Comparison of ENCODE assay signal across 18 cellular contexts in genomic region chr3:10187944-10188343, GRCh38. TPM values are rescaled to one million over a fixed set of nuclear protein-coding genes. Genes with fewer than 3 reads are reported as not detected.
DNase-seq lines count a peak whose midpoint lies in the region; ATAC-seq and TF ChIP-seq lines count a peak whose summit lies in the region.
"Had no signal": no experiment of that assay in that cellular context is flagged by ENCODE, and none has a peak within 500 bp of the region (broad histone marks: within the 10 kb centered on the region; RNA-seq: fewer than 3 reads in every experiment).

No MANE protein-coding gene starts in this region.

- TF ChIP-seq CTCF in WERI-Rb-1 (IDR thresholded peaks at IDR 0.05; ENCODE audit: low read depth, low read length), result no peak
- no peak for TF ChIP-seq CTCF in upper lobe of left lung (IDR thresholded peaks at IDR 0.05)
- TF ChIP-seq CTCF in left ventricle myocardium inferior (IDR thresholded peaks at IDR 0.05; ENCODE audit: borderline replicate concordance), result no peak

- TF ChIP-seq EP300 in upper lobe of left lung (IDR thresholded peaks at IDR 0.05), result no peak

- WGBS in upper lobe of left lung, 2 donors, result 83 to 86% methylated on average over 2 of the region's 2 CpGs

- ATAC-seq in activated naive CD4-positive, alpha-beta T cell treated with anti-CD3 and anti-CD28 coated beads, Interleukin-2, amount 50 U/mL, for 72 hours, result no peak
- ATAC-seq in upper lobe of left lung (ENCODE audit: low FRiP score in 2 of 2), result no peak
- ATAC-seq: mucosa of descending colon, right cardiac atrium, Right ventricle myocardium inferior had no signal

- H3K27ac ChIP-seq in WERI-Rb-1 (peak overlapping the region; percentile 43), layer of hippocampus (ENCODE audit: low read depth, low read length) (peak overlapping the region; percentile 84), upper lobe of left lung (peak overlapping the region; percentile 80 to 91 (median 86)), left ventricle myocardium inferior (replicated peaks) (no peak overlapping the region)

- H3K27me3 ChIP-seq in WERI-Rb-1 (ENCODE audit: insufficient read depth, low read depth, severe bottlenecking) (no peaks in the 10 kb centered on the region), layer of hippocampus (ENCODE audit: control insufficient read depth, insufficient read depth, low read length) (no peaks in the 10 kb centered on the region), upper lobe of left lung (no peaks in the 10 kb centered on the region), left ventricle myocardium inferior (ENCODE audit: low read depth) (no peaks in the 10 kb centered on the region)
- H3K27me3 ChIP-seq: tibial artery had no signal

- CTCF ChIA-PET in activated naive CD4-positive, alpha-beta T cell treated with anti-CD3 and anti-CD28 coated beads, Interleukin-2, amount 10 ng/mL, durations not matched to agents 7 days and 5 days (lab: Charles Lee), result interaction anchor here (1.0 to 3.0 kb wide), 3 partner anchors 11 to 36 kb away, joined by 3 to 9 read pairs (median 5); no protein-coding TSS in a partner anchor

- no peak overlapping the region for H3K4me3 ChIP-seq in WERI-Rb-1 (ENCODE audit: low read depth, low read length)
- no peak overlapping the region for H3K4me3 ChIP-seq in upper lobe of left lung
- H3K4me3 ChIP-seq in left ventricle myocardium inferior, result no peak overlapping the region
- H3K4me3 ChIP-seq: mucosa of descending colon, tibial artery had no signal

- H3K4me1 Mint-ChIP-seq in activated naive CD4-positive, alpha-beta T cell treated with anti-CD3 and anti-CD28 coated beads, Interleukin-2, amount 10 ng/mL, durations not matched to agents 7 days and 5 days, result peaks cover 76% of the 10 kb centered on the region

- no peak for DNase-seq in activated naive CD4-positive, alpha-beta T cell treated with anti-CD3 and anti-CD28 coated beads, Interleukin-2, amount 10 ng/mL, durations not matched to agents 7 days and 5 days
- no peak for DNase-seq in activated naive CD4-positive, alpha-beta T cell treated with anti-CD3 and anti-CD28 coated beads, Interleukin-2, amount 50 U/mL, for 72 hours (ENCODE audit: low spot score in 2 of 2)
- peak; percentile 68 for DNase-seq in WERI-Rb-1
- no peak for DNase-seq in upper lobe of left lung
- DNase-seq in AG20443 (ENCODE audit: low spot score), result no peak
- no peak for DNase-seq in DMS153 treated with DMSO at 0.1 percent for 48 hours (lab: John Stamatoyannopoulos, UW; ENCODE audit: unreplicated experiment)
- no peak for DNase-seq in left ventricle myocardium inferior
- DNase-seq: H9, mucosa of descending colon, NCI-H1694 treated with DMSO at 0.1 percent for 48 hours, NCI-H226, occipital lobe, tibial artery had no signal

- H3K36me3 Mint-ChIP-seq in activated naive CD4-positive, alpha-beta T cell treated with anti-CD3 and anti-CD28 coated beads, Interleukin-2, amount 10 ng/mL, durations not matched to agents 7 days and 5 days, result peaks cover 20% of the 10 kb centered on the region
- peaks cover 0 to 14% of the 10 kb centered on the region in 2 donors for H3K36me3 Mint-ChIP-seq in activated naive CD4-positive, alpha-beta T cell treated with anti-CD3 and anti-CD28 coated beads, Interleukin-2, amount 50 U/mL, for 72 hours
- H3K36me3 Mint-ChIP-seq: brain had no signal

- no peaks in the 10 kb centered on the region for H3K9me3 Mint-ChIP-seq in activated naive CD4-positive, alpha-beta T cell treated with anti-CD3 and anti-CD28 coated beads, Interleukin-2, amount 10 ng/mL, durations not matched to agents 7 days and 5 days
- H3K9me3 Mint-ChIP-seq in activated naive CD4-positive, alpha-beta T cell treated with anti-CD3 and anti-CD28 coated beads, Interleukin-2, amount 50 U/mL, for 72 hours, result no peaks in the 10 kb centered on the region
- H3K9me3 Mint-ChIP-seq: dendritic cell treated with granulocyte-macrophage colony-stimulating factor and Interleukin-4, amounts not matched to agents 40 ng/mL and 50 ng/mL, for 4 days; H9 had no signal

- intact Hi-C loops in left ventricle myocardium inferior (cut with micrococcal nuclease), result no loop called here

- H3K4me3 Mint-ChIP-seq in activated naive CD4-positive, alpha-beta T cell treated with anti-CD3 and anti-CD28 coated beads, Interleukin-2, amount 10 ng/mL, durations not matched to agents 7 days and 5 days, result no peak overlapping the region
- H3K4me3 Mint-ChIP-seq: brain; dendritic cell treated with granulocyte-macrophage colony-stimulating factor and Interleukin-4, amounts not matched to agents 40 ng/mL and 50 ng/mL, for 4 days; H9 had no signal

- peaks cover 2% of the 10 kb centered on the region; the same call in 1 of the 2 replicates for H3K36me3 ChIP-seq in WERI-Rb-1
- no peaks in the 10 kb centered on the region for H3K36me3 ChIP-seq in upper lobe of left lung
- no peaks in the 10 kb centered on the region for H3K36me3 ChIP-seq in left ventricle myocardium inferior

- TF ChIP-seq POLR2A in upper lobe of left lung (IDR thresholded peaks at IDR 0.05), result no peak

- H3K27ac Mint-ChIP-seq in activated naive CD4-positive, alpha-beta T cell treated with anti-CD3 and anti-CD28 coated beads, Interleukin-2, amount 10 ng/mL, durations not matched to agents 7 days and 5 days, result peak overlapping the region; percentile 56
- H3K27ac Mint-ChIP-seq in activated naive CD4-positive, alpha-beta T cell treated with anti-CD3 and anti-CD28 coated beads, Interleukin-2, amount 50 U/mL, for 72 hours, result peak overlapping the region in 1 of 2 donors; percentile 29
- H3K27ac Mint-ChIP-seq: brain, H9 had no signal

- peaks cover 63 to 74% (median 67%) of the 10 kb centered on the region in 4 donors for H3K4me1 ChIP-seq in upper lobe of left lung
- H3K4me1 ChIP-seq in left ventricle myocardium inferior, result peaks cover 59% of the 10 kb centered on the region

- H3K9me3 ChIP-seq in WERI-Rb-1 (ENCODE audit: severe bottlenecking) (no peaks in the 10 kb centered on the region), upper lobe of left lung (no peaks in the 10 kb centered on the region), left ventricle myocardium inferior (replicated peaks) (no peaks in the 10 kb centered on the region)
- H3K9me3 ChIP-seq: mucosa of descending colon, tibial artery had no signal

- no peaks in the 10 kb centered on the region for H3K27me3 Mint-ChIP-seq in activated naive CD4-positive, alpha-beta T cell treated with anti-CD3 and anti-CD28 coated beads, Interleukin-2, amount 10 ng/mL, durations not matched to agents 7 days and 5 days
- H3K27me3 Mint-ChIP-seq: brain; dendritic cell treated with granulocyte-macrophage colony-stimulating factor and Interleukin-4, amounts not matched to agents 40 ng/mL and 50 ng/mL, for 4 days had no signal

RNA-seq across cellular contexts. Expression of gene IRAK2, which starts 23.2 kb away (rescaled TPM):
- 1 to 10 TPM; 4.3 to 5.4 TPM for total RNA-seq in activated naive CD4-positive, alpha-beta T cell treated with anti-CD3 and anti-CD28 coated beads, Interleukin-2, amount 50 U/mL, for 72 hours
- total RNA-seq in upper lobe of left lung (10 to 100 TPM in 1 of 6 donors, 1 to 10 TPM in 5; 3.1 to 10.2 (median 7.1) TPM), left ventricle myocardium inferior (2.0 TPM)

RNA-seq across cellular contexts. Expression of gene VHL, which starts 46.4 kb away (rescaled TPM):
- 10 to 100 TPM; 53.3 to 58.7 TPM for total RNA-seq in activated naive CD4-positive, alpha-beta T cell treated with anti-CD3 and anti-CD28 coated beads, Interleukin-2, amount 50 U/mL, for 72 hours
- total RNA-seq in upper lobe of left lung, result 10 to 100 TPM; 29.8 to 71.2 (median 41.2) TPM
- 11.5 TPM for total RNA-seq in left ventricle myocardium inferior
